24 cellular contexts compared by ENCODE assay signal in genomic region chr3:3783155-3783554, GRCh38.
"Had no signal": no experiment of that assay in that cellular context is flagged by ENCODE, and none has a peak within 500 bp of the region (broad histone marks: within the 10 kb centered on the region; RNA-seq: fewer than 3 reads in every experiment).

No MANE protein-coding gene starts in this region.

- DNase-seq: immature natural killer cell; kidney; left colon; left lung; lower lobe of right lung; mammary epithelial cell; mesenchymal stem cell; naive thymus-derived CD8-positive, alpha-beta T cell; nucleus accumbens; pancreas; posterior cingulate gyrus; retina; right cardiac atrium; stimulated activated CD4-positive, alpha-beta T cell treated with anti-CD3 and anti-CD28 coated beads, Interleukin-12 subunit alpha, Interleukin-12 subunit beta, amount 100 ng/mL, for 4 hours; stimulated activated CD4-positive, alpha-beta T cell treated with anti-CD3 and anti-CD28 coated beads, Interleukin-15, amount 100 ng/mL, for 24 hours; stimulated activated CD4-positive, alpha-beta T cell treated with anti-CD3 and anti-CD28 coated beads, Interleukin-2, amount 100 ng/mL, for 24 hours; stimulated activated CD4-positive, alpha-beta T cell treated with anti-CD3 and anti-CD28 coated beads, Interleukin-4, amount 100 ng/mL, for 1 hour; stimulated activated naive B cell treated with anti-CD40 and anti-IgM and Interleukin-4, amounts not matched to agents 10 μg/mL and 1 μg/mL and 100 μg/mL, for 72 hours; stimulated activated naive CD8-positive, alpha-beta T cell treated with anti-CD3 and anti-CD28 coated beads, Interleukin-15, Interleukin-2, amounts not matched to agents 100 U/mL and 50 U/mL, for 24 hours; stomach; testis; thyroid gland; transverse colon; upper lobe of left lung had no signal
